In the genomic region with DNA sequence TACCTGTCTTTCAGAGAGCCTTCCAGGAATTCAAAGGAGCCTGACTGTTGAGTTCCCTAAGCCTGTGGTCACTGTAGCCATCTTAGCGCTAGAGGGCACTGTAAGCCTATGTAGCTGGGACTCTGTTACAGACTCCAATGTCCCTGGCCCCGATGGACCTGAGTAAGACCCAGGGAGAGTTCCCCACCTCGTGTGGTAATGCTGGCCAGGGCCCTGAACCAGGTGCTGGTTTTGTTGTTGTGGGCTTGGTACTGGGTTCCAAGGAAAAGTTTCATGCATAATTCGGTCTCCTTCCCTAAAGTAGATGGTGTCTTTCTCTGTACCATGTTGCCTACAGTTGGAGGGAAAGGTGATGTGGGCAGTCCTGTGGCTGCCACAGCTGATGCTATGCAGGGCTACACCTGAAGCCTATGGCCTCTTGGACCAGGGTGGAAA, we compare ENCODE assay signal across 8 cellular contexts. TPM values are rescaled to one million over a fixed set of nuclear protein-coding genes. Genes with fewer than 3 reads are reported as not detected.
A peak's percentile ranks its signal among the peaks of the same experiment; 100 is the strongest.
DNase-seq lines count a peak whose midpoint lies in the region; ATAC-seq, FAIRE-seq and TF ChIP-seq lines count a peak whose summit lies in the region.

No MANE protein-coding gene starts in this region.

- SMC1A ChIA-PET in GM12878 (lab: Charles Lee; ENCODE audit: uncharacterized antibody, unreplicated experiment): interaction anchor here (0.5 to 2.0 kb wide), 4 partner anchors 186 to 581 kb away, joined by 3 to 11 read pairs (median 4); no protein-coding TSS in a partner anchor

- RAD21 ChIA-PET in GM12878 (lab: Charles Lee; ENCODE audit: unreplicated experiment): interaction anchor here (3.2 to 3.3 kb wide), 2 partner anchors 217 to 222 kb away, joined by 8 to 22 read pairs; no protein-coding TSS in a partner anchor

- peak; percentile 87 to 89 (median 89) for TF ChIP-seq CTCF in GM12878 (IDR thresholded peaks at IDR 0.05 in 2 of 3, conservative IDR thresholded peaks at IDR 0.05 in 1 of 3; ENCODE audit: control insufficient read depth in 2 of 3, extremely low read depth in 1 of 3, insufficient read depth in 1 of 3, low read depth in 3 of 3, low read length in 3 of 3)

- 22% methylated on average over 4 of the region's 4 CpGs for whole genome bisulfite sequencing in GM12878 (ENCODE audit: insufficient coverage, insufficient replicate concordance, low lambda C conversion rate, missing lambda C conversion rate)
- WGBS in small intestine, 3 donors: 23 to 32% (median 24%) methylated on average over 4 of the region's 4 CpGs

- H3K27me3 ChIP-seq in GM12878 (replicated peaks in 1 of 2; ENCODE audit: control insufficient read depth in 2 of 2, insufficient read depth in 2 of 2, low read length in 1 of 2) (no peaks in the 10 kb centered on the region), small intestine (ENCODE audit: control insufficient read depth in 2 of 2, insufficient read depth in 2 of 2, low read length in 2 of 2) (no peaks in the 10 kb centered on the region)

- TF ChIP-seq RAD21 in GM12878 (IDR thresholded peaks at IDR 0.05; ENCODE audit: insufficient read depth, low read depth, low read length): peak; percentile 95

- ATAC-seq in GM12878: peak; percentile 100

- H3K36me3 ChIP-seq in GM12878 (ENCODE audit: control insufficient read depth in 2 of 2, insufficient read depth in 2 of 2, low read length in 1 of 2) (no peaks in the 10 kb centered on the region; a peak in 1 of 4 replicates), small intestine (ENCODE audit: control insufficient read depth in 2 of 2, insufficient read depth in 2 of 2, low read length in 2 of 2) (no peaks in the 10 kb centered on the region)

- TF ChIP-seq EP300 in GM12878 (IDR thresholded peaks at IDR 0.05; ENCODE audit: borderline replicate concordance in 1 of 2, control insufficient read depth in 1 of 2, low read depth in 2 of 2, low read length in 2 of 2): no peak

- no peak for TF ChIP-seq POLR2A in GM12878 (IDR thresholded peaks at IDR 0.05; ENCODE audit: low read depth, low read length)

- no peak overlapping the region for H3K4me3 ChIP-seq in GM12878
- no peak overlapping the region for H3K4me3 ChIP-seq in small intestine (ENCODE audit: low read depth in 1 of 2, low read length in 2 of 2)

- H3K79me2 ChIP-seq in GM12878 (ENCODE audit: control insufficient read depth, insufficient read depth, low read length): no peaks in the 10 kb centered on the region

- peak; percentile 21 to 71 (median 31) for DNase-seq in NCI-H1417 (lab: John Stamatoyannopoulos, UW)
- no peak for DNase-seq in NCI-H1417 treated with DMSO at 0.1 percent for 48 hours (lab: John Stamatoyannopoulos, UW)
- peak; percentile 35 for DNase-seq in NCI-H1105 (lab: John Stamatoyannopoulos, UW)
- DNase-seq in T-helper 9 cell: peak; percentile 40
- peak; percentile 24 for DNase-seq in GM12878 (ENCODE audit: low read depth, low spot score)
- DNase-seq in hypothalamus (lab: John Stamatoyannopoulos, UW): peak in 29 of 51 donors; percentile 3 to 65 (median 32)
- peak; percentile 73 for DNase-seq in small intestine
- DNase-seq in OCI-M2 (lab: John Stamatoyannopoulos, UW; ENCODE audit: unreplicated experiment): no peak

- H3K4me2 ChIP-seq in GM12878 (ENCODE audit: control insufficient read depth, insufficient read depth): no peak overlapping the region

- FAIRE-seq in GM12878 (lab: Jason Lieb, UNC) (peak; percentile 69), small intestine (lab: Jason Lieb, UNC) (no peak)

- H4K20me1 ChIP-seq in GM12878 (ENCODE audit: control insufficient read depth, insufficient read depth): no peaks in the 10 kb centered on the region

- CTCF ChIA-PET in GM12878 (lab: Yijun Ruan, JAX): interaction anchor here (0.9 to 4.8 kb wide), 6 partner anchors 9 to 499 kb away, joined by 3 to 75 read pairs (median 8); no protein-coding TSS in a partner anchor

- H3K9me3 ChIP-seq in GM12878 (replicated peaks; ENCODE audit: control insufficient read depth, insufficient read depth, low read length) (no peaks in the 10 kb centered on the region), small intestine (ENCODE audit: control insufficient read depth, low read depth) (no peaks in the 10 kb centered on the region)

- POLR2A ChIA-PET in GM12878 (lab: Charles Lee): no interaction called here

- no TSS peak for BruUV-seq in GM12878 (replicated peaks; lab: Mats Ljungman, UMichigan)

- H2AFZ ChIP-seq in GM12878 (ENCODE audit: control insufficient read depth, low read depth, low read length): peak overlapping the region; percentile 65; the same call in 1 of the 2 replicates

- H3K27ac ChIP-seq in GM12878 (ENCODE audit: control insufficient read depth, insufficient read depth) (no peak overlapping the region), small intestine (ENCODE audit: low read depth in 1 of 2, low read length in 1 of 2) (no peak overlapping the region)

- intact Hi-C loops in GM12878 (cut with micrococcal nuclease; ENCODE audit: unreplicated experiment): loop anchor here (1.0 to 2.0 kb wide), 4 partner anchors 214 to 581 kb away; no protein-coding TSS in a partner anchor

- in situ Hi-C loops in GM12878 (cut with MboI): loop anchor here (10.0 kb wide), 1 partner anchor 220 kb away; the partner anchor contains the start of gene TTBK2

- H3K4me1 ChIP-seq in GM12878 (ENCODE audit: control insufficient read depth, insufficient read depth, low read length) (no peaks in the 10 kb centered on the region), small intestine (ENCODE audit: control insufficient read depth in 2 of 2, insufficient read depth in 1 of 2, low read depth in 1 of 2, low read length in 1 of 2) (no peaks in the 10 kb centered on the region)

- no peak overlapping the region for H3K9ac ChIP-seq in GM12878 (ENCODE audit: control insufficient read depth, insufficient read depth, low read length)

TF ChIP-seq in GM12878, 131 proteins besides CTCF, POLR2A, EP300 and RAD21 (continues in another document):
- TF ChIP-seq PAX5 (IDR thresholded peaks at IDR 0.05; ENCODE audit: borderline replicate concordance, low read depth, low read length) (no peak), KDM1A (IDR thresholded peaks at IDR 0.05; ENCODE audit: borderline replicate concordance) (no peak), CBFB (IDR thresholded peaks at IDR 0.05; ENCODE audit: low read depth) (peak; percentile 60; the same call in 1 of the 2 replicates), CREB1 (IDR thresholded peaks at IDR 0.05; ENCODE audit: low read depth) (no peak), POLR2AphosphoS2 (IDR thresholded peaks at IDR 0.05; ENCODE audit: low read depth, low read length) (no peak), RBBP5 (conservative IDR thresholded peaks at IDR 0.05) (no peak), IRF4 (IDR thresholded peaks at IDR 0.05; ENCODE audit: low read depth, low read length) (0 out of 2 replicates have a peak, but pooled peaks have one; percentile 17), NR2C2 (IDR thresholded peaks at IDR 0.05; ENCODE audit: borderline replicate concordance, control insufficient read depth, insufficient read length, low read depth) (no peak), GATAD2B (conservative IDR thresholded peaks at IDR 0.05; ENCODE audit: low read depth) (no peak), SMC3 (IDR thresholded peaks at IDR 0.05; ENCODE audit: borderline replicate concordance, low read length) (peak; percentile 82), PKNOX1 (IDR thresholded peaks at IDR 0.05) (no peak), CEBPB (IDR thresholded peaks at IDR 0.05; ENCODE audit: borderline replicate concordance in 1 of 2, low read depth in 2 of 2, low read length in 2 of 2) (no peak), TBL1XR1 (IDR thresholded peaks at IDR 0.05; ENCODE audit: low read depth, low read length) (no peak)
- TF ChIP-seq, protein P1, sequence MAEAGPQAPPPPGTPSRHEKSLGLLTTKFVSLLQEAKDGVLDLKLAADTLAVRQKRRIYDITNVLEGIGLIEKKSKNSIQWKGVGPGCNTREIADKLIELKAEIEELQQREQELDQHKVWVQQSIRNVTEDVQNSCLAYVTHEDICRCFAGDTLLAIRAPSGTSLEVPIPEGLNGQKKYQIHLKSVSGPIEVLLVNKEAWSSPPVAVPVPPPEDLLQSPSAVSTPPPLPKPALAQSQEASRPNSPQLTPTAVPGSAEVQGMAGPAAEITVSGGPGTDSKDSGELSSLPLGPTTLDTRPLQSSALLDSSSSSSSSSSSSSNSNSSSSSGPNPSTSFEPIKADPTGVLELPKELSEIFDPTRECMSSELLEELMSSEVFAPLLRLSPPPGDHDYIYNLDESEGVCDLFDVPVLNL (IDR thresholded peaks at IDR 0.05; ENCODE audit: low read depth, low read length): no peak

RNA-seq across cellular contexts. Expression of gene CDAN1, which starts 32.4 kb away (rescaled TPM):
- total RNA-seq in GM12878 (2013; cell fraction: nucleolus; rRNA removed): 22.2 and 27.4 TPM in 2 replicates
- 7.3 and 9.1 TPM in 2 replicates for total RNA-seq in GM12878 (2014; rRNA removed)
- 3.9 and 5.6 TPM in 2 replicates for total RNA-seq in GM12878 (2014; rRNA removed; fragmentation: Illumina TruSeq; extraction: Trizol)
- total RNA-seq in GM12878 (2021): 11.2 and 14.2 TPM in 2 replicates
- 3.6 TPM for polyA plus RNA-seq in GM12878 (2011; ENCODE audit: low read depth)
- polyA plus RNA-seq in GM12878 (2011; rRNA removed): 5.4 and 6.3 TPM in 2 replicates
- 6.5 and 8.5 TPM in 2 replicates for polyA plus RNA-seq in GM12878 (2011; cell fraction: cytosol; rRNA removed)
- 20.1 and 28.7 TPM in 2 replicates for polyA plus RNA-seq in GM12878 (2011; cell fraction: nucleus; rRNA removed)
- polyA plus RNA-seq in GM12878 (2012): 6.9 and 7.1 TPM in 2 replicates
- polyA plus RNA-seq in GM12878 (2014; fragmentation: Illumina TruSeq; extraction: Trizol): 2.5 and 4.2 TPM in 2 replicates
- polyA plus RNA-seq in GM12878 (2014; fragmentation: Nextera tagmentation; extraction: Ambion mirVana): 1 to 10 TPM in 1 of 2 experiments, under 1 TPM in 1; 0.56 to 1.6 TPM
- 8.3 and 9.3 TPM in 2 replicates for polyA plus RNA-seq in GM12878 (2014; rRNA removed)
- polyA plus RNA-seq in GM12878 (2016; fragmentation: Nextera tagmentation; extraction: Ambion mirVana): 1 to 10 TPM; 7.2 to 8.7 TPM
- 5.5 and 7.4 TPM in 2 replicates for polyA minus RNA-seq in GM12878 (2011; rRNA and poly(A)+ RNA removed)
- polyA minus RNA-seq in GM12878 (2011; cell fraction: cytosol; rRNA and poly(A)+ RNA removed): 2.8 and 3.5 TPM in 2 replicates
- polyA minus RNA-seq in GM12878 (2011; cell fraction: nucleus; rRNA and poly(A)+ RNA removed): 9.1 and 16.0 TPM in 2 replicates
- 1 to 10 TPM; 3.1 to 6.0 (median 5.7) TPM for polyA plus RNA-seq in small intestine

Comparison
In these comparisons a context has a peak if more than half of its experiments do, and no peak if none do; other contexts are left out.
1. DNase-seq: peak in NCI-H1417 (3 of 3), NCI-H1105 (single experiment), T-helper 9 cell (single experiment), GM12878 (single experiment), hypothalamus (29 of 51) and small intestine (single experiment); none in NCI-H1417 treated with DMSO at 0.1 percent for 48 hours (single experiment) and OCI-M2 (single experiment).